In genomic region chr1:56466541-56466940, GRCh38 we compare ENCODE assay signal across 16 cellular contexts.
DNase-seq lines count a peak whose midpoint lies in the region; ATAC-seq and TF ChIP-seq lines count a peak whose summit lies in the region.
"Had no signal": no experiment of that assay in that cellular context is flagged by ENCODE, and none has a peak within 500 bp of the region (broad histone marks: within the 10 kb centered on the region; RNA-seq: fewer than 3 reads in every experiment).

No MANE protein-coding gene starts in this region.

- intact Hi-C loops in CD14-positive monocyte (cut with micrococcal nuclease) (no loop called here), left lung (cut with DNase I) (no loop called here)

- no peaks in the 10 kb centered on the region for H3K36me3 ChIP-seq in left lung
- H3K36me3 ChIP-seq: BLaER1 had no signal

- DNase-seq in SKM-1 treated with dmso at 0.1 percent for 144 hours (lab: John Stamatoyannopoulos, UW; ENCODE audit: unreplicated experiment) (peak; percentile 45), SKM-1 (lab: John Stamatoyannopoulos, UW; ENCODE audit: unreplicated experiment) (no peak), CD14-positive monocyte (ENCODE audit: low spot score) (no peak), NOMO-1 treated with DMSO at 0.1 percent for 48 hours (lab: John Stamatoyannopoulos, UW; ENCODE audit: unreplicated experiment) (peak; percentile 67), left lung (no peak), NCI-H2196 (lab: John Stamatoyannopoulos, UW; ENCODE audit: unreplicated experiment) (no peak)
- no peak for DNase-seq in NK-92 treated with Interleukin-12 subunit alpha and Interleukin-12 subunit beta, amount 100 ng/mL, for 24 hours (lab: John Stamatoyannopoulos, UW)
- DNase-seq: Calu3; CD4-positive, alpha-beta T cell; DMS 273 treated with DMSO at 0.1 percent for 48 hours; DMS79; GM23248; H7 had no signal

- H3K27me3 ChIP-seq in left lung = no peaks in the 10 kb centered on the region
- H3K27me3 ChIP-seq: BLaER1 had no signal

- no peak for TF ChIP-seq CTCF in CD14-positive monocyte (IDR thresholded peaks at IDR 0.05)
- TF ChIP-seq CTCF in left lung (IDR thresholded peaks at IDR 0.05) = no peak

- peak; percentile 9 for ATAC-seq in left lung
- ATAC-seq in HG02678 (IDR thresholded peaks at IDR 0.05; ENCODE audit: unreplicated experiment) = no peak

- H3K4me1 ChIP-seq in left lung = peaks cover 10 to 46% of the 10 kb centered on the region in 2 donors
- H3K4me1 ChIP-seq: BLaER1 had no signal

- H3K9me3 Mint-ChIP-seq in CD14-positive monocyte = no peaks in the 10 kb centered on the region
- H3K9me3 Mint-ChIP-seq: CD4-positive, alpha-beta T cell had no signal

- H3K4me3 Mint-ChIP-seq in CD14-positive monocyte = no peak overlapping the region
- H3K4me3 Mint-ChIP-seq: CD4-positive, alpha-beta T cell had no signal

- peaks cover 42% of the 10 kb centered on the region for H3K4me1 Mint-ChIP-seq in CD14-positive monocyte

- H3K27me3 Mint-ChIP-seq in CD14-positive monocyte (ENCODE audit: low read depth in 3 of 3) = peaks cover 5 to 8% (median 5%) of the 10 kb centered on the region in 3 donors

- peaks cover 0 to 2% of the 10 kb centered on the region in 2 donors for H3K36me3 Mint-ChIP-seq in CD14-positive monocyte

- H3K4me3 ChIP-seq in left lung = no peak overlapping the region
- H3K4me3 ChIP-seq: BLaER1, GM23248 had no signal

- H3K9me3 ChIP-seq in left lung = no peaks in the 10 kb centered on the region
- H3K9me3 ChIP-seq: BLaER1 had no signal

- H3K27ac ChIP-seq in left lung = peak overlapping the region in 1 of 2 donors; percentile 39
- H3K27ac ChIP-seq: 22Rv1, BLaER1, GM23248 had no signal

- peak overlapping the region in 4 of 7 donors; percentile 26 to 87 (median 42) for H3K27ac Mint-ChIP-seq in CD14-positive monocyte
- H3K27ac Mint-ChIP-seq: CD4-positive, alpha-beta T cell had no signal

Comparison
In these comparisons a context has a peak if more than half of its experiments do, and no peak if none do; other contexts are left out.
1. DNase-seq: peak in SKM-1 treated with dmso at 0.1 percent for 144 hours (single experiment) and NOMO-1 treated with DMSO at 0.1 percent for 48 hours (single experiment); none in SKM-1 (single experiment), CD14-positive monocyte (single experiment), left lung (0 of 2), NCI-H2196 (single experiment) and NK-92 treated with Interleukin-12 subunit alpha and Interleukin-12 subunit beta, amount 100 ng/mL, for 24 hours (single experiment).